Comparison of ENCODE assay signal across 8 cellular contexts in the genomic region with DNA sequence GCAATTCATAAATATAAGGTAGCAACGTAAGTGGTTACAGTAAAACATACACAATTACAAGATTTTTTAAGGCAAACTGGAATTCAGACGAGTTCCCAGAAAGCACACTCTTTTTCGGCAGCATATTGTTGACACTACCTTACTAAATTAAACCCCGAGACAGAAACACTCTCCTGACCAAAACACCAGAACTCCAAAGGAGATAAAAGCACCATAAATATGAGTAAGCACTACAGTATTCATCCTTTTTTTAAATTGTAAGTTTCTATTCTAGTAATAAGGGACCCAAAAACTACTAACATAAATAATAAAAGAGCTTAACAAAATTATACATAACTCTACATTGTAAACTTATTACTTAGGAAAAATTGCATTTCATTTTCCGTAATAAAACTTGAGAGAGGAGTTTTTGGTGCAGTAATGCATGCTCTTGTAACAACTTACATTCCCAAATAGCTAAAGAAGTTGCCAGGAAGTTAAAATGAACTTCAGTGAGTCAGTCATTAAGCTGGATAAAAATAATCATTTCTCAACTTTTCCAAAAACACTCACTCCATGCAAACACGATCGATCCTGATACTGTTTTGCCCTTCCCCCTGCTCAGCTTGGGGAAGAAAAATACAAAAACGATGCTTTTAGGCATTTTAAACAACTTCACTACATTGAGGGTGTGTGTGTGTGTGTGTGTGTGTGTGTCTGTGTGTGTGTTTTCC. TPM values are rescaled to one million over a fixed set of nuclear protein-coding genes. Genes with fewer than 3 reads are reported as not detected.
A peak's percentile ranks its signal among the peaks of the same experiment; 100 is the strongest.
DNase-seq lines count a peak whose midpoint lies in the region; ATAC-seq, FAIRE-seq and TF ChIP-seq lines count a peak whose summit lies in the region.

No MANE protein-coding gene starts in this region.

- in situ Hi-C loops in K562 (cut with MboI), result no loop called here

- no peak for TF ChIP-seq POLR2A in heart left ventricle (IDR thresholded peaks at IDR 0.05)
- no peak for TF ChIP-seq POLR2A in K562 (conservative IDR thresholded peaks at IDR 0.05)

- no peak overlapping the region for H2AFZ ChIP-seq in K562 (ENCODE audit: low read depth, low read length)

- peak overlapping the region; percentile 85 to 99; a peak in 2 of 4 replicates for H3K9ac ChIP-seq in K562 (ENCODE audit: insufficient read depth in 1 of 2, low read depth in 2 of 2, low read length in 2 of 2)

- H3K4me3 ChIP-seq in heart left ventricle (peak overlapping the region in 11 of 12 donors; percentile 75 to 98 (median 95)), K562 (peak overlapping the region; percentile 85), urinary bladder (ENCODE audit: low read depth, low read length) (peak overlapping the region; percentile 99)

- no peak for TF ChIP-seq RAD21 in K562 (CRISPR knock-in tag; conservative IDR thresholded peaks at IDR 0.05 in 1 of 2, IDR thresholded peaks at IDR 0.05 in 1 of 2)

- BruUV-seq in K562 (replicated peaks; lab: Mats Ljungman, UMichigan), result no TSS peak

- H3K36me3 ChIP-seq in heart left ventricle, result no peaks in the 10 kb centered on the region
- peaks cover 9% of the 10 kb centered on the region; the same call in 1 of the 3 replicates for H3K36me3 ChIP-seq in K562 (ENCODE audit: control insufficient read depth, insufficient read depth, low read length)
- H3K36me3 ChIP-seq in urinary bladder (ENCODE audit: insufficient read depth), result no peaks in the 10 kb centered on the region

- H3K9me1 ChIP-seq in K562 (ENCODE audit: control insufficient read depth, insufficient read depth, low read length), result peaks cover 4% of the 10 kb centered on the region

- peak; percentile 19 for FAIRE-seq in K562 (lab: Jason Lieb, UNC)

- H3K79me2 ChIP-seq in K562 (ENCODE audit: control insufficient read depth, insufficient read depth, low read length), result peaks cover 68% of the 10 kb centered on the region

- intact Hi-C loops in heart left ventricle (cut with DNase I), result loop anchor here in 8 of 10 donors (5.0 to 10.0 kb wide), 10 partner anchors 88 to 388 kb away; a partner anchor contains a TSS
- intact Hi-C loops in Right ventricle myocardium inferior (cut with DNase I), result loop anchor here (10.0 kb wide), 2 partner anchors 132 to 388 kb away; a partner anchor contains a TSS
- intact Hi-C loops in K562 (cut with micrococcal nuclease), result loop anchor here (2.0 to 10.0 kb wide), 4 partner anchors 44 to 142 kb away; no protein-coding TSS in a partner anchor

- H3K27me3 ChIP-seq in heart left ventricle, result no peaks in the 10 kb centered on the region
- H3K27me3 ChIP-seq in K562 (ENCODE audit: control insufficient read depth in 2 of 2, insufficient read depth in 2 of 2, low read length in 2 of 2), result no peaks in the 10 kb centered on the region

- H3K4me1 ChIP-seq in heart left ventricle, result peaks cover 0 to 51% (median 21%) of the 10 kb centered on the region in 12 donors
- peaks cover 19 to 21% of the 10 kb centered on the region in 2 experiments; a peak in 4 of 5 replicates for H3K4me1 ChIP-seq in K562 (replicated peaks in 1 of 2; ENCODE audit: control insufficient read depth in 2 of 2, insufficient read depth in 2 of 2, low read length in 2 of 2)
- H3K4me1 ChIP-seq in urinary bladder (ENCODE audit: insufficient read depth), result no peaks in the 10 kb centered on the region

- H4K20me1 ChIP-seq in K562 (replicated peaks; ENCODE audit: control insufficient read depth, insufficient read depth, low read length), result peaks cover 11% of the 10 kb centered on the region; the same call in 1 of the 2 replicates

- H3K27ac ChIP-seq in heart left ventricle (peak overlapping the region in 3 of 12 donors; percentile 79 to 93 (median 84)), K562 (ENCODE audit: extremely low read depth, low read depth, low read length) (peak overlapping the region; percentile 93), urinary bladder (ENCODE audit: low read depth) (no peak overlapping the region)

- TF ChIP-seq EP300 in K562 (IDR thresholded peaks at IDR 0.05; ENCODE audit: low read length), result no peak

- DNase-seq in heart left ventricle (no peak), Right ventricle myocardium inferior (ENCODE audit: missing footprints) (no peak), K562 (ENCODE audit: extremely low read depth in 1 of 4, low spot score in 3 of 4) (no peak), medulla oblongata (ENCODE audit: extremely low spot score) (peak; percentile 48), NCI-H510A (lab: John Stamatoyannopoulos, UW) (no peak)
- DNase-seq in activated CD4-positive, alpha-beta T cell treated with anti-CD3 and anti-CD28 coated beads for 4 hours, result no peak
- no peak for DNase-seq in NK-92 treated with Interleukin-12 subunit alpha and Interleukin-12 subunit beta, amount 100 ng/mL, for 24 hours (lab: John Stamatoyannopoulos, UW)

- TF ChIP-seq CTCF in heart left ventricle (IDR thresholded peaks at IDR 0.05) (no peak), K562 (IDR thresholded peaks at IDR 0.05 in 2 of 3, conservative IDR thresholded peaks at IDR 0.05 in 1 of 3; ENCODE audit: insufficient read depth in 2 of 3, low read depth in 1 of 3, low read length in 3 of 3) (no peak)

- ATAC-seq in heart left ventricle, result no peak
- ATAC-seq in Right ventricle myocardium inferior, result no peak
- no peak for ATAC-seq in K562

- CTCF ChIA-PET in K562 (lab: Yijun Ruan, JAX; ENCODE audit: low intra/inter-chr PET ratio), result no interaction called here

- H3K4me2 ChIP-seq in K562 (ENCODE audit: insufficient read depth, low read length), result peak overlapping the region; percentile 94

- 49 to 57% (median 54%) methylated on average over 8 of the region's 8 CpGs for WGBS in heart left ventricle, 4 donors
- WGBS in K562 (ENCODE audit: insufficient coverage, low coverage, missing lambda C conversion rate), result 3% methylated on average over 8 of the region's 8 CpGs
- 19% methylated on average over 8 of the region's 8 CpGs for WGBS in urinary bladder

- POLR2A ChIA-PET in K562 (lab: Yijun Ruan, JAX), result interaction anchor here (0.6 to 1.4 kb wide), 9 partner anchors 9 to 353 kb away, joined by 3 to 5 read pairs (median 4); no protein-coding TSS in a partner anchor

- no peaks in the 10 kb centered on the region for H3K9me3 ChIP-seq in heart left ventricle
- H3K9me3 ChIP-seq in K562 (replicated peaks; ENCODE audit: control insufficient read depth, insufficient read depth, low read depth, low read length), result no peaks in the 10 kb centered on the region

TF ChIP-seq in K562, 482 proteins besides CTCF, POLR2A, EP300 and RAD21 (continues in another document):
- TF ChIP-seq, protein P1, sequence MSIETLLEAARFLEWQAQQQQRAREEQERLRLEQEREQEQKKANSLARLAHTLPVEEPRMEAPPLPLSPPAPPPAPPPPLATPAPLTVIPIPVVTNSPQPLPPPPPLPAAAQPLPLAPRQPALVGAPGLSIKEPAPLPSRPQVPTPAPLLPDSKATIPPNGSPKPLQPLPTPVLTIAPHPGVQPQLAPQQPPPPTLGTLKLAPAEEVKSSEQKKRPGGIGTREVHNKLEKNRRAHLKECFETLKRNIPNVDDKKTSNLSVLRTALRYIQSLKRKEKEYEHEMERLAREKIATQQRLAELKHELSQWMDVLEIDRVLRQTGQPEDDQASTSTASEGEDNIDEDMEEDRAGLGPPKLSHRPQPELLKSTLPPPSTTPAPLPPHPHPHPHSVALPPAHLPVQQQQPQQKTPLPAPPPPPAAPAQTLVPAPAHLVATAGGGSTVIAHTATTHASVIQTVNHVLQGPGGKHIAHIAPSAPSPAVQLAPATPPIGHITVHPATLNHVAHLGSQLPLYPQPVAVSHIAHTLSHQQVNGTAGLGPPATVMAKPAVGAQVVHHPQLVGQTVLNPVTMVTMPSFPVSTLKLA (conservative IDR thresholded peaks at IDR 0.05), result peak in 1 of 2 experiments; percentile 49; a peak in 2 of 4 replicates
- TF ChIP-seq ZNF785 (CRISPR knock-in tag; IDR thresholded peaks at IDR 0.05), result no peak
- TF ChIP-seq, protein P2, sequence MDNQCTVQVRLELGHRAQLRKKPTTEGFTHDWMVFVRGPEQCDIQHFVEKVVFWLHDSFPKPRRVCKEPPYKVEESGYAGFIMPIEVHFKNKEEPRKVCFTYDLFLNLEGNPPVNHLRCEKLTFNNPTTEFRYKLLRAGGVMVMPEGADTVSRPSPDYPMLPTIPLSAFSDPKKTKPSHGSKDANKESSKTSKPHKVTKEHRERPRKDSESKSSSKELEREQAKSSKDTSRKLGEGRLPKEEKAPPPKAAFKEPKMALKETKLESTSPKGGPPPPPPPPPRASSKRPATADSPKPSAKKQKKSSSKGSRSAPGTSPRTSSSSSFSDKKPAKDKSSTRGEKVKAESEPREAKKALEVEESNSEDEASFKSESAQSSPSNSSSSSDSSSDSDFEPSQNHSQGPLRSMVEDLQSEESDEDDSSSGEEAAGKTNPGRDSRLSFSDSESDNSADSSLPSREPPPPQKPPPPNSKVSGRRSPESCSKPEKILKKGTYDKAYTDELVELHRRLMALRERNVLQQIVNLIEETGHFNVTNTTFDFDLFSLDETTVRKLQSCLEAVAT (IDR thresholded peaks at IDR 0.05), result peak in 1 of 2 experiments; percentile 84; a peak in 3 of 4 replicates

RNA-seq across cellular contexts. Expression of a gene that starts 2.0 kb away (rescaled TPM):
- 10 to 100 TPM in 8 of 9 donors, 1 to 10 TPM in 1; 9.2 to 35.6 (median 13.7) TPM for total RNA-seq in heart left ventricle
- 1 to 10 TPM; 4.0 to 8.3 TPM for polyA plus RNA-seq in heart left ventricle
- total RNA-seq in Right ventricle myocardium inferior, result 14.0 TPM
- total RNA-seq in K562 (2011; cell fraction: chromatin; rRNA removed; ENCODE audit: low replicate concordance), result 31.6 and 61.2 TPM in 2 replicates
- 22.7 and 26.6 TPM in 2 replicates for total RNA-seq in K562 (2011; cell fraction: nucleolus; rRNA removed)
- 30.2 and 39.5 TPM in 2 replicates for total RNA-seq in K562 (2011; cell fraction: nucleoplasm; rRNA removed)
- 61.5 and 75.1 TPM in 2 replicates for total RNA-seq in K562 (2014; rRNA removed)
- 73.5 and 95.8 TPM in 2 replicates for total RNA-seq in K562 (2014; rRNA removed; fragmentation: Illumina TruSeq; extraction: Trizol)
- total RNA-seq in K562 (2015; rRNA removed; fragmentation: Illumina TruSeq; extraction: Trizol), result 110 and 117 TPM in 2 replicates
- total RNA-seq in K562 (2021), result 56.4 and 71.9 TPM in 2 replicates
- 29.8 and 35.6 TPM in 2 replicates for polyA plus RNA-seq in K562 (2011; rRNA removed)
- polyA plus RNA-seq in K562 (2011; cell fraction: cytosol; rRNA removed), result 14.8 and 25.0 TPM in 2 replicates
- polyA plus RNA-seq in K562 (2011; cell fraction: nucleus; rRNA removed), result 17.2 and 23.1 TPM in 2 replicates
- 39.4 and 42.5 TPM in 2 replicates for polyA plus RNA-seq in K562 (2012)
- 65.2 and 69.1 TPM in 2 replicates for polyA plus RNA-seq in K562 (2014; fragmentation: Illumina TruSeq; extraction: Trizol)
- 10 to 100 TPM; 64.8 to 87.2 TPM for polyA plus RNA-seq in K562 (2014; fragmentation: Nextera tagmentation; extraction: Ambion mirVana)
- polyA plus RNA-seq in K562 (2014; rRNA removed), result 47.1 and 49.5 TPM in 2 replicates
- 62.2 and 65.1 TPM in 2 replicates for polyA minus RNA-seq in K562 (2011; rRNA and poly(A)+ RNA removed)
- 37.1 and 39.1 TPM in 2 replicates for polyA minus RNA-seq in K562 (2011; cell fraction: cytosol; rRNA and poly(A)+ RNA removed)
- 21.7 and 45.1 TPM in 2 replicates for polyA minus RNA-seq in K562 (2011; cell fraction: nucleus; rRNA and poly(A)+ RNA removed)
- total RNA-seq in urinary bladder, result 27.0 TPM
- polyA plus RNA-seq in urinary bladder, result 29.1 TPM
